Comparison of ENCODE assay signal across 12 cellular contexts in the genomic region with DNA sequence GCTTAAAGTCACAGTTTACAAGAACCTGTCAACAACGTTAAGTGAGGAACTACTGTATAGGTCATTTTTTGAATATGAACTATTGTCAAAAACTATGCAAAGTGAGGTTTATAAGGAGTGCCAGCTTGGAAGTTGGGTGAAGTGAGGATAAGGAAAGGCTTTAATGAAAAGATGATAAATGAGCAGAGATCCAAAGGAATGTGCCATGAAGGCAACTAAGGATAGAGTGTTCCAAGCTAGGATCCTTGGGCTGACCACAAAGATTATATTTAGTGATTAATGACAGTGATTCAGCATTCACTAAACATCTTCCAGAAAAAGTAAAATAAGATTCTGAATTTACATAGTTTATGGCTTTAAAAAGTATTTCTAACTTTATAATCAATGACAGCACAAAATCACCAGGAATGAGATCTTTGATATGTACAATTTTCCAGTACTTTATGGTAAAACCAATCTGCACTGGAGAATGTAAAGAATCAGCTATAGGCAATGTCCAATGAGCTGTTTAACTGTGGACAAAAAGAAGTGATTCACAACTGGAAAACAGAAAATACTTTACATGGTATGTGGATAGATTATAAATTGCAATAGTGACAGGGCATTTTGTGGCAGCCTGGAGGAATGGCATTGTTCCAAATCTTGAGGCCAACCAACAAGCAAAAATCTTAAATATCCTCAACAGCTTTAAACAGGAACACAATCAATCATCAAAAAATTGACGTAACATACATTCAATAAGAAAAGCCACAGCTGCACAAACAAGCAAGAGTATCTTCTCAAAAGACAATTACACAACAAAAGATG.
DNase-seq lines count a peak whose midpoint lies in the region; ATAC-seq and TF ChIP-seq lines count a peak whose summit lies in the region.
"Had no signal": no experiment of that assay in that cellular context is flagged by ENCODE, and none has a peak within 500 bp of the region (broad histone marks: within the 10 kb centered on the region; RNA-seq: fewer than 3 reads in every experiment).

No MANE protein-coding gene starts in this region.

- H3K4me3 ChIP-seq in RWPE2 (ENCODE audit: severe bottlenecking): no peak overlapping the region

- no peaks in the 10 kb centered on the region for H3K4me1 Mint-ChIP-seq in activated naive CD8-positive, alpha-beta T cell treated with anti-CD3 and anti-CD28 coated beads for 36 hours
- H3K4me1 Mint-ChIP-seq: stimulated activated memory B cell treated with anti-CD40 and anti-IgM and Interleukin-4, amounts not matched to agents 10 μg/mL and 1 μg/mL and 100 μg/mL, for 72 hours had no signal

- no peaks in the 10 kb centered on the region for H3K27me3 ChIP-seq in RWPE2 (ENCODE audit: insufficient read depth, poor library complexity, severe bottlenecking)

- H3K27me3 Mint-ChIP-seq in activated naive CD8-positive, alpha-beta T cell treated with anti-CD3 and anti-CD28 coated beads for 36 hours: no peaks in the 10 kb centered on the region
- H3K27me3 Mint-ChIP-seq: stimulated activated memory B cell treated with anti-CD40 and anti-IgM and Interleukin-4, amounts not matched to agents 10 μg/mL and 1 μg/mL and 100 μg/mL, for 72 hours had no signal

- H3K36me3 ChIP-seq in RWPE2 (ENCODE audit: low read depth): no peaks in the 10 kb centered on the region

- H3K36me3 Mint-ChIP-seq in activated naive CD8-positive, alpha-beta T cell treated with anti-CD3 and anti-CD28 coated beads for 36 hours: no peaks in the 10 kb centered on the region
- H3K36me3 Mint-ChIP-seq: stimulated activated memory B cell treated with anti-CD40 and anti-IgM and Interleukin-4, amounts not matched to agents 10 μg/mL and 1 μg/mL and 100 μg/mL, for 72 hours had no signal

- ATAC-seq in RWPE2 (ENCODE audit: low read depth) (peak; percentile 85), GM21360 (IDR thresholded peaks at IDR 0.05; ENCODE audit: unreplicated experiment) (no peak)
- ATAC-seq: stimulated activated memory B cell treated with anti-CD40 and anti-IgM and Interleukin-4, amounts not matched to agents 10 μg/mL and 1 μg/mL and 100 μg/mL, for 72 hours had no signal

- peaks cover 21% of the 10 kb centered on the region for H3K4me1 ChIP-seq in RWPE2 (ENCODE audit: insufficient read depth, poor library complexity, severe bottlenecking)

- peak overlapping the region; percentile 95 for H3K27ac ChIP-seq in RWPE2 (ENCODE audit: poor library complexity, severe bottlenecking)

- no peak overlapping the region for H3K27ac Mint-ChIP-seq in activated naive CD8-positive, alpha-beta T cell treated with anti-CD3 and anti-CD28 coated beads for 36 hours
- H3K27ac Mint-ChIP-seq: stimulated activated memory B cell treated with anti-CD40 and anti-IgM and Interleukin-4, amounts not matched to agents 10 μg/mL and 1 μg/mL and 100 μg/mL, for 72 hours had no signal

- H3K4me3 Mint-ChIP-seq in activated naive CD8-positive, alpha-beta T cell treated with anti-CD3 and anti-CD28 coated beads for 36 hours: no peak overlapping the region
- H3K4me3 Mint-ChIP-seq: stimulated activated memory B cell treated with anti-CD40 and anti-IgM and Interleukin-4, amounts not matched to agents 10 μg/mL and 1 μg/mL and 100 μg/mL, for 72 hours had no signal

- TF ChIP-seq CTCF in RWPE2 (IDR thresholded peaks at IDR 0.05; ENCODE audit: poor library complexity, severe bottlenecking): no peak

- peaks cover 3% of the 10 kb centered on the region for H3K9me3 ChIP-seq in RWPE2 (ENCODE audit: severe bottlenecking)

- DNase-seq in NCI-H146 treated with DMSO at 0.1 percent for 48 hours (lab: John Stamatoyannopoulos, UW; ENCODE audit: unreplicated experiment) (peak; percentile 43), NCI-H146 (lab: John Stamatoyannopoulos, UW) (no peak), RWPE2 (ENCODE audit: low spot score) (no peak), fibroblast of the conjunctiva (ENCODE audit: low read depth) (peak; percentile 44), NCI-H446 treated with DMSO at 0.1 percent for 48 hours (lab: John Stamatoyannopoulos, UW) (no peak)
- no peak for DNase-seq in activated naive CD8-positive, alpha-beta T cell treated with anti-CD3 and anti-CD28 coated beads for 36 hours
- no peak for DNase-seq in activated naive CD4-positive, alpha-beta T cell treated with anti-CD3 and anti-CD28 coated beads, Interleukin-2, amount 50 U/mL, for 16 hours
- DNase-seq: 8988T, aorta, RPMI8226 had no signal

- peaks cover 8% of the 10 kb centered on the region for H3K9me3 Mint-ChIP-seq in activated naive CD8-positive, alpha-beta T cell treated with anti-CD3 and anti-CD28 coated beads for 36 hours

Comparison
In these comparisons a context has a peak if more than half of its experiments do, and no peak if none do; other contexts are left out.
1. DNase-seq: peak in NCI-H146 treated with DMSO at 0.1 percent for 48 hours (single experiment) and fibroblast of the conjunctiva (single experiment); none in NCI-H146 (single experiment), RWPE2 (single experiment), activated naive CD8-positive, alpha-beta T cell treated with anti-CD3 and anti-CD28 coated beads for 36 hours (single experiment), activated naive CD4-positive, alpha-beta T cell treated with anti-CD3 and anti-CD28 coated beads, Interleukin-2, amount 50 U/mL, for 16 hours (single experiment) and NCI-H446 treated with DMSO at 0.1 percent for 48 hours (single experiment).